8 cellular contexts compared by ENCODE assay signal in the genomic region with DNA sequence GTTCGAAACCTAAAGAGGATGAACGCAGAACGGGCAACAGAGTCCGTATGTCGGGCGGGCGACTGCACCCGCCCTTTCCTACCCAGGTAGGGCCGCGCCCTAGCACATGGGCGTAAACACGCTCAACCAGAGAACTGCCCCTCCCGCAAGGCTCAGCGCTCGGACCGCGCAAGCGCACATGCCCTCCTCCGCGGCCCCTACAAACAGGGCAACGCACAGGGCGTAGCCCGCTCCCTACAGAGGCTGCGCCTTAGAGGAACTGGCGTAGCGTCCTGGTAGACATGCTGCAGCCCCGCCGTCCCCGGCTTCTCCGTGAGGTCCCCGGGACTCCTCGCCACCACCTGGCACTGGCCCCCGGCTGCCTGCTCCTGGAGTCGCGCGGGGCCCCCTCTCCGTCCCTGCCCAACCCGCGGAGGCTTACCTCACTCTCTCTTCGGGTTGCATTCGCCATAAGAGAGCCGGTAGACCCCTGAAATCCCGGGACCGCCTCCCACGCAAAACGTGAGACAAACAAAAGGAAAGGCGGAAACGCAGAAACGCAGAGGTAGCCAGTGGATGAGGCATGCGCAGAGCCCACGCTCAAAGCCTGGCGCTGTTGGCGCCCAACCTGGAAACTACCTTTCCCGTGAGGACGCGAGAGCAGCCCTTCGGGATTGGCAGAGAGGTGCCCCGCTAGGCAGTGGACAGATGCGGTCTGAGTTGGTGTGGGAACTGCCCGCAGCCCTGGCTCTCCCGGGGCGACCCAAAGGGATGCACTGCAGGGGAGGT. TPM values are rescaled to one million over a fixed set of nuclear protein-coding genes. Genes with fewer than 3 reads are reported as not detected.
DNase-seq lines count a peak whose midpoint lies in the region; ATAC-seq and TF ChIP-seq lines count a peak whose summit lies in the region.

A gene (minus strand): TSS at position 518 of the 768 bp plus-strand sequence. CDS start 1,642 bp downstream, outside the sequence.

- peak; percentile 94 for ATAC-seq in GM19025 (IDR thresholded peaks at IDR 0.05; ENCODE audit: low read depth, unreplicated experiment)
- peak; percentile 96 for ATAC-seq in HG03280 (IDR thresholded peaks at IDR 0.05; ENCODE audit: unreplicated experiment)
- ATAC-seq in WTC11: peak; percentile 95

- no peaks in the 10 kb centered on the region for H3K9me3 ChIP-seq in spleen

- H3K4me1 Mint-ChIP-seq in WTC11: peaks cover 26% of the 10 kb centered on the region

- POLR2A ChIA-PET in WTC11 (lab: Charles Lee): no interaction called here

- no peaks in the 10 kb centered on the region for H3K27me3 Mint-ChIP-seq in WTC11 (ENCODE audit: low read depth)

- TF ChIP-seq CTCF in AG09319 (IDR thresholded peaks at IDR 0.05; ENCODE audit: low read depth, low read length): no peak
- TF ChIP-seq CTCF in WTC11 (IDR thresholded peaks at IDR 0.05): no peak
- no peak for TF ChIP-seq CTCF in spleen (IDR thresholded peaks at IDR 0.05 in 8 of 11, conservative IDR thresholded peaks at IDR 0.05 in 3 of 11)

- H3K4me3 ChIP-seq in spleen: peak within 1 kb of the TSS; percentile 80 to 97 (median 86)

- intact Hi-C loops in spleen (cut with DNase I; ENCODE audit: low total_unique reads): loop anchor here (5.0 to 10.0 kb wide), 2 partner anchors 86 to 147 kb away; a partner anchor contains a TSS

- peak within 1 kb of the TSS; percentile 98 for H3K27ac Mint-ChIP-seq in WTC11

- peak in 2 of 3 donors; percentile 3 to 39 for TF ChIP-seq POLR2A in spleen (IDR thresholded peaks at IDR 0.05)

- H3K27ac ChIP-seq in caudate nucleus (ENCODE audit: low read depth, low read length) (peak within 1 kb of the TSS; percentile 63), spleen (peak within 1 kb of the TSS; percentile 84 to 97 (median 96))

- CTCF ChIA-PET in WTC11 (lab: Charles Lee): no interaction called here

- H3K27me3 ChIP-seq in spleen (replicated peaks in 1 of 7): no peaks in the 10 kb centered on the region

- peak within 1 kb of the TSS; percentile 87 for H3K4me3 Mint-ChIP-seq in WTC11

- H3K9me3 Mint-ChIP-seq in WTC11: peaks cover 3% of the 10 kb centered on the region; the same call in 1 of the 2 replicates

- H3K36me3 ChIP-seq in spleen: peaks cover 0 to 31% (median 0%) of the 10 kb centered on the region in 6 donors

- peaks cover 10 to 50% (median 20%) of the 10 kb centered on the region in 6 donors for H3K4me1 ChIP-seq in spleen

- peaks cover 19% of the 10 kb centered on the region; the same call in 1 of the 2 replicates for H3K36me3 Mint-ChIP-seq in WTC11

- DNase-seq in AG09319 (ENCODE audit: extremely low read depth, low read depth) (peak; percentile 77), NCI-H345 (lab: John Stamatoyannopoulos, UW) (peak; percentile 92), WTC11 (ENCODE audit: low spot score) (peak; percentile 94), caudate nucleus (lab: John Stamatoyannopoulos, UW) (peak in 60 of 61 donors; percentile 45 to 97 (median 84)), inferior parietal cortex (ENCODE audit: extremely low spot score) (peak; percentile 95), spleen (peak; percentile 99)

- 0 to 1% (median 0%) methylated on average over 35 to 62 of the region's 62 CpGs for WGBS in spleen, 5 donors

TF ChIP-seq in WTC11, 78 proteins besides CTCF, POLR2A, EP300 and RAD21 (continues in another document):
- TF ChIP-seq HMGA2 (CRISPR knock-in tag; IDR thresholded peaks at IDR 0.05) (no peak), SMAD3 (CRISPR knock-in tag; IDR thresholded peaks at IDR 0.05; ENCODE audit: borderline replicate concordance) (0 out of 2 replicates have a peak, but pooled peaks have one; percentile 34), RORB (CRISPR knock-in tag; IDR thresholded peaks at IDR 0.05) (no peak), TCF7 (CRISPR knock-in tag; IDR thresholded peaks at IDR 0.05; ENCODE audit: low read depth) (no peak), ZNF232 (CRISPR knock-in tag; IDR thresholded peaks at IDR 0.05) (no peak; the same call in 1 of the 2 replicates), KAT7 (CRISPR knock-in tag; IDR thresholded peaks at IDR 0.05; ENCODE audit: borderline replicate concordance) (no peak), ZNF263 (CRISPR knock-in tag; IDR thresholded peaks at IDR 0.05; ENCODE audit: low read depth) (no peak), NFATC4 (CRISPR knock-in tag; IDR thresholded peaks at IDR 0.05) (no peak)
- TF ChIP-seq, protein P1, sequence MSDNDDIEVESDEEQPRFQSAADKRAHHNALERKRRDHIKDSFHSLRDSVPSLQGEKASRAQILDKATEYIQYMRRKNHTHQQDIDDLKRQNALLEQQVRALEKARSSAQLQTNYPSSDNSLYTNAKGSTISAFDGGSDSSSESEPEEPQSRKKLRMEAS (CRISPR knock-in tag; IDR thresholded peaks at IDR 0.05): peak; percentile 92
- TF ChIP-seq, protein P2, sequence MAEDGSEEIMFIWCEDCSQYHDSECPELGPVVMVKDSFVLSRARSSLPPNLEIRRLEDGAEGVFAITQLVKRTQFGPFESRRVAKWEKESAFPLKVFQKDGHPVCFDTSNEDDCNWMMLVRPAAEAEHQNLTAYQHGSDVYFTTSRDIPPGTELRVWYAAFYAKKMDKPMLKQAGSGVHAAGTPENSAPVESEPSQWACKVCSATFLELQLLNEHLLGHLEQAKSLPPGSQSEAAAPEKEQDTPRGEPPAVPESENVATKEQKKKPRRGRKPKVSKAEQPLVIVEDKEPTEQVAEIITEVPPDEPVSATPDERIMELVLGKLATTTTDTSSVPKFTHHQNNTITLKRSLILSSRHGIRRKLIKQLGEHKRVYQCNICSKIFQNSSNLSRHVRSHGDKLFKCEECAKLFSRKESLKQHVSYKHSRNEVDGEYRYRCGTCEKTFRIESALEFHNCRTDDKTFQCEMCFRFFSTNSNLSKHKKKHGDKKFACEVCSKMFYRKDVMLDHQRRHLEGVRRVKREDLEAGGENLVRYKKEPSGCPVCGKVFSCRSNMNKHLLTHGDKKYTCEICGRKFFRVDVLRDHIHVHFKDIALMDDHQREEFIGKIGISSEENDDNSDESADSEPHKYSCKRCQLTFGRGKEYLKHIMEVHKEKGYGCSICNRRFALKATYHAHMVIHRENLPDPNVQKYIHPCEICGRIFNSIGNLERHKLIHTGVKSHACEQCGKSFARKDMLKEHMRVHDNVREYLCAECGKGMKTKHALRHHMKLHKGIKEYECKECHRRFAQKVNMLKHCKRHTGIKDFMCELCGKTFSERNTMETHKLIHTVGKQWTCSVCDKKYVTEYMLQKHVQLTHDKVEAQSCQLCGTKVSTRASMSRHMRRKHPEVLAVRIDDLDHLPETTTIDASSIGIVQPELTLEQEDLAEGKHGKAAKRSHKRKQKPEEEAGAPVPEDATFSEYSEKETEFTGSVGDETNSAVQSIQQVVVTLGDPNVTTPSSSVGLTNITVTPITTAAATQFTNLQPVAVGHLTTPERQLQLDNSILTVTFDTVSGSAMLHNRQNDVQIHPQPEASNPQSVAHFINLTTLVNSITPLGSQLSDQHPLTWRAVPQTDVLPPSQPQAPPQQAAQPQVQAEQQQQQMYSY (CRISPR knock-in tag; IDR thresholded peaks at IDR 0.05): no peak
- TF ChIP-seq, protein P3, sequence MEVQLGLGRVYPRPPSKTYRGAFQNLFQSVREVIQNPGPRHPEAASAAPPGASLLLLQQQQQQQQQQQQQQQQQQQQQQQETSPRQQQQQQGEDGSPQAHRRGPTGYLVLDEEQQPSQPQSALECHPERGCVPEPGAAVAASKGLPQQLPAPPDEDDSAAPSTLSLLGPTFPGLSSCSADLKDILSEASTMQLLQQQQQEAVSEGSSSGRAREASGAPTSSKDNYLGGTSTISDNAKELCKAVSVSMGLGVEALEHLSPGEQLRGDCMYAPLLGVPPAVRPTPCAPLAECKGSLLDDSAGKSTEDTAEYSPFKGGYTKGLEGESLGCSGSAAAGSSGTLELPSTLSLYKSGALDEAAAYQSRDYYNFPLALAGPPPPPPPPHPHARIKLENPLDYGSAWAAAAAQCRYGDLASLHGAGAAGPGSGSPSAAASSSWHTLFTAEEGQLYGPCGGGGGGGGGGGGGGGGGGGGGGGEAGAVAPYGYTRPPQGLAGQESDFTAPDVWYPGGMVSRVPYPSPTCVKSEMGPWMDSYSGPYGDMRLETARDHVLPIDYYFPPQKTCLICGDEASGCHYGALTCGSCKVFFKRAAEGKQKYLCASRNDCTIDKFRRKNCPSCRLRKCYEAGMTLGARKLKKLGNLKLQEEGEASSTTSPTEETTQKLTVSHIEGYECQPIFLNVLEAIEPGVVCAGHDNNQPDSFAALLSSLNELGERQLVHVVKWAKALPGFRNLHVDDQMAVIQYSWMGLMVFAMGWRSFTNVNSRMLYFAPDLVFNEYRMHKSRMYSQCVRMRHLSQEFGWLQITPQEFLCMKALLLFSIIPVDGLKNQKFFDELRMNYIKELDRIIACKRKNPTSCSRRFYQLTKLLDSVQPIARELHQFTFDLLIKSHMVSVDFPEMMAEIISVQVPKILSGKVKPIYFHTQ (CRISPR knock-in tag; IDR thresholded peaks at IDR 0.05): no peak
- TF ChIP-seq, protein P4, sequence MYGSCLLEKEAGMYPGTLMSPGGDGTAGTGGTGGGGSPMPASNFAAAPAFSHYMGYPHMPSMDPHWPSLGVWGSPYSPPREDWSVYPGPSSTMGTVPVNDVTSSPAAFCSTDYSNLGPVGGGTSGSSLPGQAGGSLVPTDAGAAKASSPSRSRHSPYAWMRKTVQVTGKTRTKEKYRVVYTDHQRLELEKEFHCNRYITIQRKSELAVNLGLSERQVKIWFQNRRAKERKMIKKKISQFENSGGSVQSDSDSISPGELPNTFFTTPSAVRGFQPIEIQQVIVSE (CRISPR knock-in tag; IDR thresholded peaks at IDR 0.05; ENCODE audit: borderline replicate concordance): no peak
- TF ChIP-seq, protein P5, sequence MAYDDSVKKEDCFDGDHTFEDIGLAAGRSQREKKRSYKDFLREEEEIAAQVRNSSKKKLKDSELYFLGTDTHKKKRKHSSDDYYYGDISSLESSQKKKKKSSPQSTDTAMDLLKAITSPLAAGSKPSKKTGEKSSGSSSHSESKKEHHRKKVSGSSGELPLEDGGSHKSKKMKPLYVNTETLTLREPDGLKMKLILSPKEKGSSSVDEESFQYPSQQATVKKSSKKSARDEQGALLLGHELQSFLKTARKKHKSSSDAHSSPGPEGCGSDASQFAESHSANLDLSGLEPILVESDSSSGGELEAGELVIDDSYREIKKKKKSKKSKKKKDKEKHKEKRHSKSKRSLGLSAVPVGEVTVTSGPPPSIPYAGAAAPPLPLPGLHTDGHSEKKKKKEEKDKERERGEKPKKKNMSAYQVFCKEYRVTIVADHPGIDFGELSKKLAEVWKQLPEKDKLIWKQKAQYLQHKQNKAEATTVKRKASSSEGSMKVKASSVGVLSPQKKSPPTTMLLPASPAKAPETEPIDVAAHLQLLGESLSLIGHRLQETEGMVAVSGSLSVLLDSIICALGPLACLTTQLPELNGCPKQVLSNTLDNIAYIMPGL (CRISPR knock-in tag; IDR thresholded peaks at IDR 0.05): 0 out of 2 replicates have a peak, but pooled peaks have one; percentile 40

RNA-seq across cellular contexts. Expression of the gene that starts here (rescaled TPM):
- total RNA-seq in WTC11 (2021) (22.7 to 29.6 TPM (median 25.5 TPM) in 3 replicates), spleen (10 to 100 TPM; 16.7 to 34.1 (median 26.1) TPM)
- 10 to 100 TPM; 12.2 to 19.4 (median 12.8) TPM for polyA plus RNA-seq in spleen

Comparison
In these comparisons a context has a peak if more than half of its experiments do, and no peak if none do; other contexts are left out.
1. Peak in every context shown above with its lines: DNase-seq, ATAC-seq, H3K4me3 ChIP-seq and H3K27ac ChIP-seq.